In genomic region chr3:124770341-124771082, GRCh38 we compare ENCODE assay signal across 9 cellular contexts. TPM values are rescaled to one million over a fixed set of nuclear protein-coding genes. Genes with fewer than 3 reads are reported as not detected.
DNase-seq lines count a peak whose midpoint lies in the region; ATAC-seq and TF ChIP-seq lines count a peak whose summit lies in the region.
"Had no signal": no experiment of that assay in that cellular context is flagged by ENCODE, and none has a peak within 500 bp of the region (broad histone marks: within the 10 kb centered on the region; RNA-seq: fewer than 3 reads in every experiment).

No MANE protein-coding gene starts in this region.

- intact Hi-C loops in psoas muscle (cut with DNase I): no loop called here

- peaks cover 5% of the 10 kb centered on the region for H4K20me1 ChIP-seq in GM23338 (replicated peaks; ENCODE audit: insufficient read depth)

- H3K9me3 Mint-ChIP-seq in GM23338 (no peaks in the 10 kb centered on the region), glutamatergic neuron (ENCODE audit: unreplicated experiment) (peaks cover 2% of the 10 kb centered on the region), immature natural killer cell (no peaks in the 10 kb centered on the region)

- H3K27ac Mint-ChIP-seq in GM23338: peak overlapping the region; percentile 27; the same call in 1 of the 2 replicates
- H3K27ac Mint-ChIP-seq in glutamatergic neuron (ENCODE audit: unreplicated experiment): peak overlapping the region; percentile 14
- H3K27ac Mint-ChIP-seq in immature natural killer cell: no peak overlapping the region
- H3K27ac Mint-ChIP-seq: T-helper 17 cell had no signal

- DNase-seq in GM23338 (ENCODE audit: low spot score): no peak
- peak; percentile 58 for DNase-seq in SHP77 treated with DMSO at 0.1 percent for 48 hours (lab: John Stamatoyannopoulos, UW)
- no peak for DNase-seq in glutamatergic neuron
- DNase-seq in psoas muscle: peak; percentile 49 to 78
- DNase-seq in MG63: no peak
- no peak for DNase-seq in activated effector memory CD4-positive, alpha-beta T cell treated with anti-CD3 and anti-CD28 coated beads, Interleukin-2, amount 50 U/mL, for 16 hours
- no peak for DNase-seq in immature natural killer cell
- no peak for DNase-seq in A172 (ENCODE audit: low spot score)
- DNase-seq: T-helper 17 cell had no signal

- 0 out of 2 replicates have a peak, but pooled peaks cover 13% of the 10 kb centered on the region for H3F3A ChIP-seq in GM23338 (replicated peaks; ENCODE audit: low read depth)

- no peak for TF ChIP-seq CTCF in GM23338 (conservative IDR thresholded peaks at IDR 0.05; ENCODE audit: low read depth in 2 of 2)
- TF ChIP-seq CTCF in glutamatergic neuron (IDR thresholded peaks at IDR 0.05; ENCODE audit: partially characterized antibody, unreplicated experiment): no peak
- TF ChIP-seq CTCF in psoas muscle (IDR thresholded peaks at IDR 0.05): no peak

- H3K4me1 Mint-ChIP-seq in GM23338: peaks cover 34% of the 10 kb centered on the region
- peaks cover 27% of the 10 kb centered on the region for H3K4me1 Mint-ChIP-seq in glutamatergic neuron (ENCODE audit: low read depth, unreplicated experiment)
- H3K4me1 Mint-ChIP-seq in immature natural killer cell: peaks cover 1 to 9% of the 10 kb centered on the region in 2 donors

- WGBS in psoas muscle, 3 donors: 46 to 58% (median 53%) methylated on average over 10 of the region's 10 CpGs

- H3K27ac ChIP-seq in GM23338 (ENCODE audit: low read depth) (0 out of 2 replicates have a peak overlapping the region, but pooled peaks have one; percentile 9), psoas muscle (no peak overlapping the region)

- H3K4me3 Mint-ChIP-seq in GM23338 (no peak overlapping the region), glutamatergic neuron (ENCODE audit: unreplicated experiment) (no peak overlapping the region), immature natural killer cell (peak overlapping the region in 1 of 5 donors; percentile 25)
- H3K4me3 Mint-ChIP-seq: T-helper 17 cell had no signal

- H3K4me2 ChIP-seq in GM23338: no peak overlapping the region

- H3K9me3 ChIP-seq in psoas muscle (no peaks in the 10 kb centered on the region), MG63 (no peaks in the 10 kb centered on the region)

- no peak overlapping the region for H2AFZ ChIP-seq in GM23338

- ATAC-seq in GM23338 (no peak), psoas muscle (peak; percentile 51 to 73 (median 62))
- ATAC-seq: T-helper 17 cell had no signal

- H3K27me3 ChIP-seq in GM23338 (ENCODE audit: insufficient read depth) (no peaks in the 10 kb centered on the region), psoas muscle (ENCODE audit: insufficient read depth in 3 of 3, low read length in 2 of 3) (no peaks in the 10 kb centered on the region), MG63 (no peaks in the 10 kb centered on the region)

- peaks cover 26% of the 10 kb centered on the region for H3K36me3 ChIP-seq in GM23338 (ENCODE audit: insufficient read depth)
- H3K36me3 ChIP-seq in psoas muscle (ENCODE audit: insufficient read depth in 1 of 2, low read depth in 1 of 2): peaks cover 0 to 39% of the 10 kb centered on the region in 2 donors
- peaks cover 5% of the 10 kb centered on the region for H3K36me3 ChIP-seq in MG63

- H3K4me3 ChIP-seq in GM23338: no peak overlapping the region
- no peak overlapping the region for H3K4me3 ChIP-seq in psoas muscle
- H3K4me3 ChIP-seq in MG63: no peak overlapping the region

- H3K36me3 Mint-ChIP-seq in GM23338 (ENCODE audit: low read depth) (peaks cover 84% of the 10 kb centered on the region), glutamatergic neuron (ENCODE audit: unreplicated experiment) (no peaks in the 10 kb centered on the region), immature natural killer cell (no peaks in the 10 kb centered on the region)

- H3K9me2 ChIP-seq in GM23338 (ENCODE audit: insufficient read depth): no peaks in the 10 kb centered on the region

- H3K27me3 Mint-ChIP-seq in GM23338 (ENCODE audit: insufficient read depth, low read depth, poor library complexity): peaks cover 20% of the 10 kb centered on the region
- H3K27me3 Mint-ChIP-seq in glutamatergic neuron (ENCODE audit: unreplicated experiment): peaks cover 8% of the 10 kb centered on the region
- H3K27me3 Mint-ChIP-seq in immature natural killer cell (ENCODE audit: low read depth in 3 of 3): peaks cover 4 to 14% (median 4%) of the 10 kb centered on the region in 3 donors

- H3K79me2 ChIP-seq in GM23338 (replicated peaks; ENCODE audit: insufficient read depth): 0 out of 2 replicates have a peak, but pooled peaks cover 4% of the 10 kb centered on the region

- H3K4me1 ChIP-seq in GM23338 (ENCODE audit: insufficient read depth) (peaks cover 16% of the 10 kb centered on the region), psoas muscle (peaks cover 43% of the 10 kb centered on the region)

TF ChIP-seq in GM23338, 12 proteins besides CTCF, POLR2A, EP300 and RAD21 (continues in another document):
- no peak for TF ChIP-seq STAT1 (IDR thresholded peaks at IDR 0.05; ENCODE audit: unreplicated experiment)
- TF ChIP-seq, protein P1, sequence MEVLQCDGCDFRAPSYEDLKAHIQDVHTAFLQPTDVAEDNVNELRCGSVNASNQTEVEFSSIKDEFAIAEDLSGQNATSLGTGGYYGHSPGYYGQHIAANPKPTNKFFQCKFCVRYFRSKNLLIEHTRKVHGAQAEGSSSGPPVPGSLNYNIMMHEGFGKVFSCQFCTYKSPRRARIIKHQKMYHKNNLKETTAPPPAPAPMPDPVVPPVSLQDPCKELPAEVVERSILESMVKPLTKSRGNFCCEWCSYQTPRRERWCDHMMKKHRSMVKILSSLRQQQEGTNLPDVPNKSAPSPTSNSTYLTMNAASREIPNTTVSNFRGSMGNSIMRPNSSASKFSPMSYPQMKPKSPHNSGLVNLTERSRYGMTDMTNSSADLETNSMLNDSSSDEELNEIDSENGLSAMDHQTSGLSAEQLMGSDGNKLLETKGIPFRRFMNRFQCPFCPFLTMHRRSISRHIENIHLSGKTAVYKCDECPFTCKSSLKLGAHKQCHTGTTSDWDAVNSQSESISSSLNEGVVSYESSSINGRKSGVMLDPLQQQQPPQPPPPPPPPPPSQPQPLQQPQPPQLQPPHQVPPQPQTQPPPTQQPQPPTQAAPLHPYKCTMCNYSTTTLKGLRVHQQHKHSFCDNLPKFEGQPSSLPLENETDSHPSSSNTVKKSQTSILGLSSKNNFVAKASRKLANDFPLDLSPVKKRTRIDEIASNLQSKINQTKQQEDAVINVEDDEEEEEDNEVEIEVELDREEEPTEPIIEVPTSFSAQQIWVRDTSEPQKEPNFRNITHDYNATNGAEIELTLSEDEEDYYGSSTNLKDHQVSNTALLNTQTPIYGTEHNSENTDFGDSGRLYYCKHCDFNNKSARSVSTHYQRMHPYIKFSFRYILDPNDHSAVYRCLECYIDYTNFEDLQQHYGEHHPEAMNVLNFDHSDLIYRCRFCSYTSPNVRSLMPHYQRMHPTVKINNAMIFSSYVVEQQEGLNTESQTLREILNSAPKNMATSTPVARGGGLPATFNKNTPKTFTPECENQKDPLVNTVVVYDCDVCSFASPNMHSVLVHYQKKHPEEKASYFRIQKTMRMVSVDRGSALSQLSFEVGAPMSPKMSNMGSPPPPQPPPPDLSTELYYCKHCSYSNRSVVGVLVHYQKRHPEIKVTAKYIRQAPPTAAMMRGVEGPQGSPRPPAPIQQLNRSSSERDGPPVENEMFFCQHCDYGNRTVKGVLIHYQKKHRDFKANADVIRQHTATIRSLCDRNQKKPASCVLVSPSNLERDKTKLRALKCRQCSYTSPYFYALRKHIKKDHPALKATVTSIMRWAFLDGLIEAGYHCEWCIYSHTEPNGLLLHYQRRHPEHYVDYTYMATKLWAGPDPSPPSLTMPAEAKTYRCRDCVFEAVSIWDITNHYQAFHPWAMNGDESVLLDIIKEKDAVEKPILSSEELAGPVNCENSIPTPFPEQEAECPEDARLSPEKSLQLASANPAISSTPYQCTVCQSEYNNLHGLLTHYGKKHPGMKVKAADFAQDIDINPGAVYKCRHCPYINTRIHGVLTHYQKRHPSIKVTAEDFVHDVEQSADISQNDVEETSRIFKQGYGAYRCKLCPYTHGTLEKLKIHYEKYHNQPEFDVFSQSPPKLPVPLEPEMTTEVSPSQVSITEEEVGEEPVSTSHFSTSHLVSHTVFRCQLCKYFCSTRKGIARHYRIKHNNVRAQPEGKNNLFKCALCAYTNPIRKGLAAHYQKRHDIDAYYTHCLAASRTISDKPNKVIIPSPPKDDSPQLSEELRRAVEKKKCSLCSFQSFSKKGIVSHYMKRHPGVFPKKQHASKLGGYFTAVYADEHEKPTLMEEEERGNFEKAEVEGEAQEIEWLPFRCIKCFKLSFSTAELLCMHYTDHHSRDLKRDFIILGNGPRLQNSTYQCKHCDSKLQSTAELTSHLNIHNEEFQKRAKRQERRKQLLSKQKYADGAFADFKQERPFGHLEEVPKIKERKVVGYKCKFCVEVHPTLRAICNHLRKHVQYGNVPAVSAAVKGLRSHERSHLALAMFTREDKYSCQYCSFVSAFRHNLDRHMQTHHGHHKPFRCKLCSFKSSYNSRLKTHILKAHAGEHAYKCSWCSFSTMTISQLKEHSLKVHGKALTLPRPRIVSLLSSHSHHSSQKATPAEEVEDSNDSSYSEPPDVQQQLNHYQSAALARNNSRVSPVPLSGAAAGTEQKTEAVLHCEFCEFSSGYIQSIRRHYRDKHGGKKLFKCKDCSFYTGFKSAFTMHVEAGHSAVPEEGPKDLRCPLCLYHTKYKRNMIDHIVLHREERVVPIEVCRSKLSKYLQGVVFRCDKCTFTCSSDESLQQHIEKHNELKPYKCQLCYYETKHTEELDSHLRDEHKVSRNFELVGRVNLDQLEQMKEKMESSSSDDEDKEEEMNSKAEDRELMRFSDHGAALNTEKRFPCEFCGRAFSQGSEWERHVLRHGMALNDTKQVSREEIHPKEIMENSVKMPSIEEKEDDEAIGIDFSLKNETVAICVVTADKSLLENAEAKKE (CRISPR knock-in tag; IDR thresholded peaks at IDR 0.05): no peak
- no peak for TF ChIP-seq CREB1 (CRISPR knock-in tag; IDR thresholded peaks at IDR 0.05; ENCODE audit: low read depth)

RNA-seq across cellular contexts. Expression of gene UMPS, which starts 40.3 kb away (rescaled TPM):
- 48.8 and 50.9 TPM in 2 replicates for total RNA-seq in GM23338 (2014; rRNA removed; shearing (Covaris generic))
- polyA plus RNA-seq in GM23338 (2016; fragmentation: Nextera tagmentation; extraction: Ambion mirVana) (40.2 and 44.1 TPM in 2 replicates), psoas muscle (1 to 10 TPM; 3.6 to 6.9 (median 6.6) TPM), immature natural killer cell (10 to 100 TPM; 10.5 to 24.1 (median 10.6) TPM)
- total RNA-seq in glutamatergic neuron (ENCODE audit: unreplicated experiment) (30.7 TPM), psoas muscle (1 to 10 TPM; 4.2 to 9.2 (median 6.3) TPM)
- total RNA-seq in MG63 (2014; rRNA removed; shearing (Covaris generic); ENCODE audit: low replicate concordance): 50.0 and 56.7 TPM in 2 replicates
- 55.5 and 84.5 TPM in 2 replicates for total RNA-seq in A172 (2014; rRNA removed; shearing (Covaris generic))

Comparison
In these comparisons a context has a peak if more than half of its experiments do, and no peak if none do; other contexts are left out.
1. DNase-seq: peak in SHP77 treated with DMSO at 0.1 percent for 48 hours (single experiment) and psoas muscle (2 of 2); none in GM23338 (single experiment), glutamatergic neuron (single experiment), MG63 (single experiment), activated effector memory CD4-positive, alpha-beta T cell treated with anti-CD3 and anti-CD28 coated beads, Interleukin-2, amount 50 U/mL, for 16 hours (single experiment), immature natural killer cell (0 of 3) and A172 (single experiment).
2. H3K27ac Mint-ChIP-seq: peak in GM23338 (single experiment) and glutamatergic neuron (single experiment); none in immature natural killer cell (0 of 6).